ENCODE assay signal across 2 cellular contexts in the genomic region with DNA sequence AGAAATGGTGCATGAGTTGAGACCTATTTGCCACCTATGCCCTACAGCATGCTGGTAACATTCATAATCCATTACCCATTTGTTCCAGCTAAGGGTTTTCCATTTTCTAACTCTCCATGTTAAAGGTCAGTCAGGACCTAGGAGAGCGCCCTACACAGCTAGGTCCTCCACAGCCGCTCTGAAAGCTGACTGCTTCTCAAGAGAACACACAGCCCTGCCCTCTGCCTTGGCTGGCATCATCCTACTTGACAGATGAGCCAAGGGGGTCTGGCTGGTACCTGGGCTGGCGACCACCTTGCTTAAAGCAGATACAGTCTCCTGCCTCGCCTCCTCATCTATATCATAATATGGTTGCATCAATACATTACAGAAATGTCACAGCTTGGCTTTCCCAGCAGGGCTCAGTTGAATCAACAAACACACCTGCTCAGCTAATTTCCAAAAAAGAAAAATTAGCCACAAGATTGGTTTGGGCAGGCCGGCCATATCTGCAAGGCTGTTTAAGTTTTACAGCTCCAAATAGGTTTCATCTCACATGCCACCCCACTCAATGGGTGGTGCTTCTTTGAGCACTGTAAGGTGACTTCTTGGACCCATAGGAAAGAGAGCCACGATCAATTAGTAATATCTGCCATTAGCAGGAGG.
TF ChIP-seq lines count a peak whose summit lies in the region.

No MANE protein-coding gene starts in this region.

TF ChIP-seq in Ishikawa, 13 proteins besides CTCF, POLR2A, EP300 and RAD21 (continued from another document):
- TF ChIP-seq TCF12 (IDR thresholded peaks at IDR 0.05; ENCODE audit: low read depth) (no peak), CEBPB (IDR thresholded peaks at IDR 0.05) (no peak)
- TF ChIP-seq, protein P1, sequence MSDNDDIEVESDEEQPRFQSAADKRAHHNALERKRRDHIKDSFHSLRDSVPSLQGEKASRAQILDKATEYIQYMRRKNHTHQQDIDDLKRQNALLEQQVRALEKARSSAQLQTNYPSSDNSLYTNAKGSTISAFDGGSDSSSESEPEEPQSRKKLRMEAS (IDR thresholded peaks at IDR 0.05): no peak
- TF ChIP-seq, protein P2, sequence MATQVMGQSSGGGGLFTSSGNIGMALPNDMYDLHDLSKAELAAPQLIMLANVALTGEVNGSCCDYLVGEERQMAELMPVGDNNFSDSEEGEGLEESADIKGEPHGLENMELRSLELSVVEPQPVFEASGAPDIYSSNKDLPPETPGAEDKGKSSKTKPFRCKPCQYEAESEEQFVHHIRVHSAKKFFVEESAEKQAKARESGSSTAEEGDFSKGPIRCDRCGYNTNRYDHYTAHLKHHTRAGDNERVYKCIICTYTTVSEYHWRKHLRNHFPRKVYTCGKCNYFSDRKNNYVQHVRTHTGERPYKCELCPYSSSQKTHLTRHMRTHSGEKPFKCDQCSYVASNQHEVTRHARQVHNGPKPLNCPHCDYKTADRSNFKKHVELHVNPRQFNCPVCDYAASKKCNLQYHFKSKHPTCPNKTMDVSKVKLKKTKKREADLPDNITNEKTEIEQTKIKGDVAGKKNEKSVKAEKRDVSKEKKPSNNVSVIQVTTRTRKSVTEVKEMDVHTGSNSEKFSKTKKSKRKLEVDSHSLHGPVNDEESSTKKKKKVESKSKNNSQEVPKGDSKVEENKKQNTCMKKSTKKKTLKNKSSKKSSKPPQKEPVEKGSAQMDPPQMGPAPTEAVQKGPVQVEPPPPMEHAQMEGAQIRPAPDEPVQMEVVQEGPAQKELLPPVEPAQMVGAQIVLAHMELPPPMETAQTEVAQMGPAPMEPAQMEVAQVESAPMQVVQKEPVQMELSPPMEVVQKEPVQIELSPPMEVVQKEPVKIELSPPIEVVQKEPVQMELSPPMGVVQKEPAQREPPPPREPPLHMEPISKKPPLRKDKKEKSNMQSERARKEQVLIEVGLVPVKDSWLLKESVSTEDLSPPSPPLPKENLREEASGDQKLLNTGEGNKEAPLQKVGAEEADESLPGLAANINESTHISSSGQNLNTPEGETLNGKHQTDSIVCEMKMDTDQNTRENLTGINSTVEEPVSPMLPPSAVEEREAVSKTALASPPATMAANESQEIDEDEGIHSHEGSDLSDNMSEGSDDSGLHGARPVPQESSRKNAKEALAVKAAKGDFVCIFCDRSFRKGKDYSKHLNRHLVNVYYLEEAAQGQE (IDR thresholded peaks at IDR 0.05; ENCODE audit: low read depth): peak; percentile 95

TF ChIP-seq in GM12878, 131 proteins besides CTCF, POLR2A, EP300 and RAD21 (continued from another document):
- TF ChIP-seq, protein P2 (IDR thresholded peaks at IDR 0.05; ENCODE audit: low read depth, low read length): peak; percentile 79
TF ChIP-seq in GM12878: peak in this region for 1.
